8 cellular contexts compared by ENCODE assay signal in genomic region chr4:132642196-132642817, GRCh38.
DNase-seq lines count a peak whose midpoint lies in the region; ATAC-seq, FAIRE-seq and TF ChIP-seq lines count a peak whose summit lies in the region.

No MANE protein-coding gene starts in this region.

- peak; percentile 29 for TF ChIP-seq CTCF in CD14-positive monocyte (IDR thresholded peaks at IDR 0.05)
- peak; percentile 82 for TF ChIP-seq CTCF in RWPE2 (IDR thresholded peaks at IDR 0.05; ENCODE audit: poor library complexity, severe bottlenecking)
- TF ChIP-seq CTCF in fibroblast of villous mesenchyme (IDR thresholded peaks at IDR 0.05; ENCODE audit: insufficient read depth, low read depth, low read length) = peak; percentile 62

- peak overlapping the region; percentile 92 for H2AFZ ChIP-seq in Karpas-422 (ENCODE audit: low read length)

- H3K4me1 ChIP-seq in Karpas-422 (ENCODE audit: low read length) (no peaks in the 10 kb centered on the region), RWPE2 (ENCODE audit: insufficient read depth, poor library complexity, severe bottlenecking) (no peaks in the 10 kb centered on the region), small intestine (ENCODE audit: control insufficient read depth in 2 of 2, insufficient read depth in 1 of 2, low read depth in 1 of 2, low read length in 1 of 2) (no peaks in the 10 kb centered on the region)

- H3K27ac Mint-ChIP-seq in CD14-positive monocyte = no peak overlapping the region

- no peaks in the 10 kb centered on the region for H3K9me2 ChIP-seq in Karpas-422 (replicated peaks; ENCODE audit: insufficient read depth, low read length)

- no peaks in the 10 kb centered on the region for H3K9me3 Mint-ChIP-seq in CD14-positive monocyte

- H3K27me3 ChIP-seq in Karpas-422 (ENCODE audit: low read length) (no peaks in the 10 kb centered on the region), RWPE2 (ENCODE audit: insufficient read depth, poor library complexity, severe bottlenecking) (no peaks in the 10 kb centered on the region), small intestine (ENCODE audit: control insufficient read depth in 2 of 2, insufficient read depth in 2 of 2, low read length in 2 of 2) (no peaks in the 10 kb centered on the region)

- ATAC-seq in RWPE2 (ENCODE audit: low read depth) (peak; percentile 50; the same call in 2 of the 3 replicates), HG03521 (IDR thresholded peaks at IDR 0.05; ENCODE audit: unreplicated experiment) (no peak), left colon (no peak)

- H3K4me3 ChIP-seq in Karpas-422 (ENCODE audit: low read length) (no peak overlapping the region), RWPE2 (ENCODE audit: severe bottlenecking) (no peak overlapping the region), fibroblast of villous mesenchyme (ENCODE audit: low read depth, low read length) (no peak overlapping the region), small intestine (ENCODE audit: low read depth in 1 of 2, low read length in 2 of 2) (no peak overlapping the region)

- H3K4me3 Mint-ChIP-seq in CD14-positive monocyte = no peak overlapping the region

- H3K36me3 ChIP-seq in Karpas-422 (ENCODE audit: insufficient read depth, low read length) = no peaks in the 10 kb centered on the region
- H3K36me3 ChIP-seq in RWPE2 (ENCODE audit: low read depth) = no peaks in the 10 kb centered on the region
- H3K36me3 ChIP-seq in small intestine (ENCODE audit: control insufficient read depth in 2 of 2, insufficient read depth in 2 of 2, low read length in 2 of 2) = no peaks in the 10 kb centered on the region

- H3K36me3 Mint-ChIP-seq in CD14-positive monocyte = no peaks in the 10 kb centered on the region

- H3K9me3 ChIP-seq in Karpas-422 (ENCODE audit: low read length) (peaks cover 4% of the 10 kb centered on the region; the same call in 1 of the 2 replicates), RWPE2 (ENCODE audit: severe bottlenecking) (no peaks in the 10 kb centered on the region), small intestine (ENCODE audit: control insufficient read depth, low read depth) (no peaks in the 10 kb centered on the region)

- FAIRE-seq in GM19239 (lab: Jason Lieb, UNC) = peak; percentile 33
- no peak for FAIRE-seq in small intestine (lab: Jason Lieb, UNC)

- H3K4me2 ChIP-seq in Karpas-422 (ENCODE audit: low read depth, low read length, poor library complexity, severe bottlenecking) = no peak overlapping the region

- no peak overlapping the region for H3K27ac ChIP-seq in Karpas-422 (ENCODE audit: low read length)
- H3K27ac ChIP-seq in RWPE2 (ENCODE audit: poor library complexity, severe bottlenecking) = no peak overlapping the region
- no peak overlapping the region for H3K27ac ChIP-seq in small intestine (ENCODE audit: low read depth in 1 of 2, low read length in 1 of 2)

- DNase-seq in CD14-positive monocyte (ENCODE audit: low spot score) (no peak), GM19239 (ENCODE audit: insufficient read length, low spot score) (peak; percentile 13), Karpas-422 (peak; percentile 86), RWPE2 (ENCODE audit: low spot score) (no peak), fibroblast of villous mesenchyme (ENCODE audit: low read depth) (peak; percentile 16), small intestine (peak; percentile 22), left colon (no peak)

- no peak overlapping the region for H3K9ac ChIP-seq in Karpas-422 (ENCODE audit: low read length)

- no peaks in the 10 kb centered on the region for H3K27me3 Mint-ChIP-seq in CD14-positive monocyte (ENCODE audit: low read depth in 3 of 3)

- WGBS in small intestine, 3 donors = 10 to 20% (median 14%) methylated on average over 5 of the region's 5 CpGs

- no peaks in the 10 kb centered on the region for H3K79me2 ChIP-seq in Karpas-422 (ENCODE audit: low read length)

- intact Hi-C loops in CD14-positive monocyte (cut with micrococcal nuclease) = no loop called here
- intact Hi-C loops in left colon (cut with DNase I, micrococcal nuclease) = no loop called here

- no peaks in the 10 kb centered on the region for H3K4me1 Mint-ChIP-seq in CD14-positive monocyte

- no peaks in the 10 kb centered on the region for H4K20me1 ChIP-seq in Karpas-422 (ENCODE audit: insufficient read depth, low read depth, low read length)

Comparison
In these comparisons a context has a peak if more than half of its experiments do, and no peak if none do; other contexts are left out.
1. DNase-seq: peak in GM19239 (single experiment), Karpas-422 (single experiment), fibroblast of villous mesenchyme (single experiment) and small intestine (single experiment); none in CD14-positive monocyte (single experiment), RWPE2 (single experiment) and left colon (0 of 2).
2. CTCF ChIP-seq: peak in every context shown above with its lines; median percentile 82 in RWPE2; 62 in fibroblast of villous mesenchyme; 29 in CD14-positive monocyte.